Comparison of ENCODE assay signal across 8 cellular contexts in the genomic region with DNA sequence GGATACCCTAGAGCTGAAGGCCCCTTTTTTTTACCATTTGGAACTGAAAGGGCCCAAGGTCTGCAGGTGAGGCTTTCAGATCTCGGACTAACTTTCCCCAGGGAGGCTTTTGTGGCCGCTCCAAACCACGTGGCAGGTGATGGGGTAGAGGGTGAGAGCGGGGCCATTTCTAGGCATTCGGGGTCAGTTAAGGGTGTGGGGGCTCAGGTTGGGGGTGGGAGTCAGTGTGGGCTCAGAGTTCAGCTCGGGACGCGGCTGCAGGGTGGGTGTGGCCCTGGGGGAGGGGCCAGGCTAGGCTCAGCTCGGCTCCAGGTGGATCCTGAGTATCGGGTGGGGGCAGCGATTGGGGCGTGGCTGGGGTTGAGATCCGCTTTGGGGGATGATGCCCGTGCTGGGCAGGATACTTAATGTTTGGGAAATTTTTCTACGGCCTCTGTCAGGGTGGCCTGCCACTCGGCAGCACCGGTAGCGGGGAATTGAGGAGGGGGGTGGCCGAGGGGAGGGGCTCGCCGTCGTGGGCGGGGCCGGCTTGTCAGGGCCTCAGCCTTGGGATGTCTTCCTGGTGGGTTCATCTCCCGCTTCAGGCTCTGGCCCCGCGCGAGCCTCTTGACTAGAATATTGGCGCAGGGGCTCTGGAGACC. TPM values are rescaled to one million over a fixed set of nuclear protein-coding genes. Genes with fewer than 3 reads are reported as not detected.
DNase-seq lines count a peak whose midpoint lies in the region; TF ChIP-seq lines count a peak whose summit lies in the region.

No MANE protein-coding gene starts in this region.

- peaks cover 21% of the 10 kb centered on the region for H3K4me1 Mint-ChIP-seq in endodermal cell

- H3K9ac ChIP-seq in endodermal cell (ENCODE audit: extremely low read depth, low read length, poor library complexity, severe bottlenecking): no peak overlapping the region

- H3K4me3 ChIP-seq in endodermal cell (ENCODE audit: low read length) (peak overlapping the region; percentile 76), neuron (ENCODE audit: low read length) (peak overlapping the region; percentile 72)

- H3K36me3 ChIP-seq in endodermal cell (ENCODE audit: control insufficient read depth, insufficient read depth, low read length): no peaks in the 10 kb centered on the region
- no peaks in the 10 kb centered on the region for H3K36me3 ChIP-seq in neuron (ENCODE audit: insufficient read depth, low read length)

- peak overlapping the region; percentile 99 for H3K27ac ChIP-seq in RWPE1
- H3K27ac ChIP-seq in endodermal cell (ENCODE audit: low read depth, low read length): no peak overlapping the region

- H3K4me3 Mint-ChIP-seq in endodermal cell: peak overlapping the region; percentile 61

- POLR2A ChIA-PET in RWPE1 (lab: Yijun Ruan, JAX; ENCODE audit: low non-redundant PET): no interaction called here

- H3K27me3 Mint-ChIP-seq in endodermal cell (ENCODE audit: insufficient read depth): peaks cover 19% of the 10 kb centered on the region

- H2AFZ ChIP-seq in neuron (ENCODE audit: low read depth, low read length): no peak overlapping the region

- DNase-seq in NCI-H2196 (lab: John Stamatoyannopoulos, UW; ENCODE audit: unreplicated experiment): peak; percentile 16
- no peak for DNase-seq in NCI-H2196 treated with DMSO at 0.1 percent for 48 hours (lab: John Stamatoyannopoulos, UW; ENCODE audit: unreplicated experiment)
- DNase-seq in RWPE1 (ENCODE audit: low spot score): peak; percentile 54
- peak; percentile 82 for DNase-seq in endodermal cell
- no peak for DNase-seq in HPDE6-E6E7 (ENCODE audit: extremely low spot score)
- DNase-seq in COLO829 (ENCODE audit: low spot score): no peak
- no peak for DNase-seq in KG1 (lab: John Stamatoyannopoulos, UW)

- 0 to 6% methylated on average over 5 to 29 of the region's 29 CpGs for WGBS in endodermal cell (ENCODE audit: insufficient coverage in 1 of 2, insufficient read length in 1 of 2), 2 experiments

- no peaks in the 10 kb centered on the region for H3K9me3 ChIP-seq in endodermal cell (ENCODE audit: control insufficient read depth, low read length)
- no peaks in the 10 kb centered on the region for H3K9me3 ChIP-seq in neuron (ENCODE audit: low read length)

- H3K4me1 ChIP-seq in endodermal cell (ENCODE audit: control insufficient read depth, insufficient read depth, low read length) (no peaks in the 10 kb centered on the region), neuron (ENCODE audit: insufficient read depth, low read length) (peaks cover 19% of the 10 kb centered on the region)

- no peaks in the 10 kb centered on the region for H3K9me3 Mint-ChIP-seq in endodermal cell

- H3K27me3 ChIP-seq in endodermal cell (ENCODE audit: control insufficient read depth, insufficient read depth, low read length, poor library complexity, severe bottlenecking): peaks cover 24% of the 10 kb centered on the region
- no peaks in the 10 kb centered on the region for H3K27me3 ChIP-seq in neuron (ENCODE audit: insufficient read depth, low read length)

- H3K27ac Mint-ChIP-seq in endodermal cell: peak overlapping the region; percentile 20

- TF ChIP-seq CTCF in RWPE1 (conservative IDR thresholded peaks at IDR 0.05; ENCODE audit: low read depth) (no peak), endodermal cell (conservative IDR thresholded peaks at IDR 0.05) (no peak)

- no peaks in the 10 kb centered on the region for H3K36me3 Mint-ChIP-seq in endodermal cell (ENCODE audit: low read depth)

- CTCF ChIA-PET in RWPE1 (lab: Yijun Ruan, JAX): interaction anchor here (0.7 to 0.8 kb wide), 2 partner anchors 48 to 160 kb away, joined by 4 to 9 read pairs; no protein-coding TSS in a partner anchor

RNA-seq across cellular contexts. Expression of a gene that starts 2.5 kb away (rescaled TPM):
- total RNA-seq in endodermal cell: 10 to 100 TPM; 18.7 to 18.9 TPM
- 58.0 TPM for polyA plus RNA-seq in endodermal cell (2013, experiment 1 of 2)
- polyA plus RNA-seq in endodermal cell (2013, experiment 2 of 2): 51.5 TPM

Comparison
In these comparisons a context has a peak if more than half of its experiments do, and no peak if none do; other contexts are left out.
1. DNase-seq: peak in NCI-H2196 (single experiment), RWPE1 (single experiment) and endodermal cell (single experiment); none in NCI-H2196 treated with DMSO at 0.1 percent for 48 hours (single experiment), HPDE6-E6E7 (single experiment), COLO829 (single experiment) and KG1 (single experiment).